ENCODE assay signal across 9 cellular contexts in the genomic region with DNA sequence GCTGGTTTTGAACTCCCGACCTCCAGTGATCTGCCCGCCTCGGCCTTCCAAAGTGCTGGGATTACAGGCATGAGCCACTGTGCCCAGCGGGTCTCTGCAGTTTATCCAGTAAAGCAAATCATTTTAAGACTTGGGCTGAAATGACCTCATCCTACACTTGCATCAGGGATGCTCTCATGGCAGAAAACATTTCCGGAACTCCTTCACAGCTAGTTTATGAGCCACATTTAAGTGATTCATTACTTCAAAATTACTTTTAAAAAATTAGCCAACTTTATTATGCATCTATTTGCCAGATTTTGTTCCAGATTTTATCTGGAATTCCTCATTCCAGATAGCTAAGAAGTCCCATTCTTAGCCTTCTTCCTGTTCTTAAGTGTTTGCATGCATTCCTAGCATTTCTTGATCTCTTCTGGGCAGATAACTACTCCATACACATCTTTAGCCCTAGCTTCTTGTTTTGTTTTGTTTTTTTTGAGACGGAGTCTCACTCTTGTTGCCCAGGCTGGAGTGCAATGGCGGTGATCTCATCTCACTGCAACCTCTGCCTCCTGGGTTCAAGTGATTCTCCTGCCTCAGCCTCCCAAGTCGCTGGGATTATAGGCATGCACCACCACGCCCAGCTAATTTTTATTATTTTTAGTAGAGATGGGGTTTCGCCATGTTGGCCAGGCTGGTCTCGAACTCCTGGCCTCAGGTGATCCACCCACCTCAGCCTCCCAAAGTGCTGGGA. TPM values are rescaled to one million over a fixed set of nuclear protein-coding genes. Genes with fewer than 3 reads are reported as not detected.
DNase-seq lines count a peak whose midpoint lies in the region; ATAC-seq and TF ChIP-seq lines count a peak whose summit lies in the region.
"Not testable (repeated sequence)": the region's sequence is repeated elsewhere in the genome, so short reads cannot be mapped to it uniquely, and the experiment has no call there.
"Had no signal": no experiment of that assay in that cellular context is flagged by ENCODE, and none has a peak within 500 bp of the region (broad histone marks: within the 10 kb centered on the region; RNA-seq: fewer than 3 reads in every experiment).

No MANE protein-coding gene starts in this region.

- H3K36me3 Mint-ChIP-seq in mesothelial cell of epicardium, result not testable (repeated sequence)

- not testable (repeated sequence) for H3K4me3 ChIP-seq in HFF-Myc (replicated peaks; ENCODE audit: low read depth, low read length); brain microvascular endothelial cell (ENCODE audit: low read depth, low read length); fibroblast of lung (replicated peaks in 1 of 4; ENCODE audit: control extremely low read depth in 1 of 4, insufficient read depth in 1 of 4, low read depth in 3 of 4, low read length in 4 of 4); right cardiac atrium (ENCODE audit: low read length); transverse colon

- in situ Hi-C loops in brain microvascular endothelial cell (cut with HindIII; ENCODE audit: low pct_ligation_motif_present, low sequenced_read_pairs), result not testable (repeated sequence)
- in situ Hi-C loops in transverse colon (cut with MboI; ENCODE audit: low pct_ligation_motif_present in 1 of 4, low pct_unique_long_range_greater_than_20kb in 1 of 4, low sequenced_read_pairs in 3 of 4), result loop anchor here in 1 of 4 donors (10.0 kb wide), 1 partner anchor 268 kb away; a partner anchor contains a TSS

- H3K9me3 ChIP-seq in fibroblast of lung (ENCODE audit: control insufficient read depth, insufficient read depth, low read depth, low read length); right cardiac atrium (ENCODE audit: control insufficient read depth, low read length); transverse colon: not testable (repeated sequence)

- TF ChIP-seq POLR2A in transverse colon (IDR thresholded peaks at IDR 0.05), result not testable (repeated sequence)

- H3K4me2 ChIP-seq in fibroblast of lung (ENCODE audit: extremely low read depth, insufficient read depth, low read length), result not testable (repeated sequence)

- not testable (repeated sequence) for H4K20me1 ChIP-seq in fibroblast of lung (ENCODE audit: control insufficient read depth, extremely low read depth, insufficient read depth, low read length)

- not testable (repeated sequence) for H3K9me3 Mint-ChIP-seq in mesothelial cell of epicardium

- not testable (repeated sequence) for H3K36me3 ChIP-seq in brain microvascular endothelial cell (replicated peaks); fibroblast of lung (ENCODE audit: control insufficient read depth, insufficient read depth, low read length); transverse colon

- H3K4me1 ChIP-seq in fibroblast of lung (ENCODE audit: control insufficient read depth, extremely low read depth, insufficient read depth, low read length); right cardiac atrium (ENCODE audit: control insufficient read depth, insufficient read depth, low read length); transverse colon: not testable (repeated sequence)

- WGBS in right cardiac atrium, result 49% methylated on average over 11 of the region's 11 CpGs
- 69 to 81% methylated on average over 6 to 11 of the region's 11 CpGs for WGBS in transverse colon (ENCODE audit: low coverage in 1 of 2), 2 donors

- peak overlapping the region; percentile 64 for H3K27ac ChIP-seq in RWPE1
- H3K27ac ChIP-seq in brain microvascular endothelial cell, result peak overlapping the region; percentile 47
- peak overlapping the region; percentile 61 for H3K27ac ChIP-seq in fibroblast of lung (ENCODE audit: insufficient read depth, low read length)
- not testable (repeated sequence) for H3K27ac ChIP-seq in right cardiac atrium (ENCODE audit: low read length)
- H3K27ac ChIP-seq in transverse colon, result peak overlapping the region in 3 of 4 donors; percentile 7 to 52 (median 42)

- POLR2A ChIA-PET in RWPE1 (lab: Yijun Ruan, JAX; ENCODE audit: low non-redundant PET), result not testable (repeated sequence)

- peak overlapping the region; percentile 87 for H3K27ac Mint-ChIP-seq in mesothelial cell of epicardium

- not testable (repeated sequence) for TF ChIP-seq EP300 in transverse colon (IDR thresholded peaks at IDR 0.05; ENCODE audit: low read depth)

- not testable (repeated sequence) for H3K79me2 ChIP-seq in fibroblast of lung (ENCODE audit: control insufficient read depth, insufficient read depth, low read length)

- H3K27me3 Mint-ChIP-seq in mesothelial cell of epicardium (ENCODE audit: low read depth), result not testable (repeated sequence)

- CTCF ChIA-PET in RWPE1 (lab: Yijun Ruan, JAX), result interaction anchor here (0.9 kb wide), 1 partner anchor 9 kb away, joined by 5 read pairs; no protein-coding TSS in a partner anchor

- intact Hi-C loops in right cardiac atrium (cut with DNase I), result loop anchor here in 1 of 4 donors (10.0 kb wide), 1 partner anchor 398 kb away; no protein-coding TSS in a partner anchor
- intact Hi-C loops in transverse colon (cut with DNase I; ENCODE audit: low total_unique reads), result not testable (repeated sequence)

- DNase-seq in AG20443 (ENCODE audit: low spot score) (peak; percentile 78), HFF-Myc (ENCODE audit: extremely low read depth, low read depth) (peak; percentile 85), brain microvascular endothelial cell (peak; percentile 89), fibroblast of lung (ENCODE audit: low read depth in 2 of 2) (peak; percentile 64 to 97)
- DNase-seq in RWPE1 (ENCODE audit: low spot score); right cardiac atrium; mesothelial cell of epicardium (ENCODE audit: low spot score in 2 of 2, unreplicated experiment in 2 of 2); transverse colon: not testable (repeated sequence)

- H3K9ac ChIP-seq in fibroblast of lung (ENCODE audit: insufficient read depth, low read length), result not testable (repeated sequence)

- H3K27me3 ChIP-seq in brain microvascular endothelial cell (replicated peaks); fibroblast of lung (ENCODE audit: control insufficient read depth, insufficient read depth, low read length); right cardiac atrium (ENCODE audit: control insufficient read depth, insufficient read depth); transverse colon: not testable (repeated sequence)

- peak; percentile 34 to 68 for ATAC-seq in right cardiac atrium

- H2AFZ ChIP-seq in fibroblast of lung (ENCODE audit: low read length), result not testable (repeated sequence)

- not testable (repeated sequence) for H3K4me3 Mint-ChIP-seq in mesothelial cell of epicardium

- H3K4me1 Mint-ChIP-seq in mesothelial cell of epicardium, result not testable (repeated sequence)

- TF ChIP-seq CTCF in HFF-Myc (IDR thresholded peaks at IDR 0.05; ENCODE audit: low read depth, low read length, missing control alignments); RWPE1 (conservative IDR thresholded peaks at IDR 0.05; ENCODE audit: low read depth); brain microvascular endothelial cell (IDR thresholded peaks at IDR 0.05; ENCODE audit: low read depth, low read length, missing control alignments); fibroblast of lung (conservative IDR thresholded peaks at IDR 0.05 in 1 of 2, IDR thresholded peaks at IDR 0.05 in 1 of 2; ENCODE audit: low read depth in 1 of 2, low read length in 2 of 2); mesothelial cell of epicardium (IDR thresholded peaks at IDR 0.05; ENCODE audit: unreplicated experiment); transverse colon (IDR thresholded peaks at IDR 0.05): not testable (repeated sequence)

RNA-seq across cellular contexts. Expression of a gene that starts 7.7 kb away (rescaled TPM):
- 55.5 and 70.8 TPM in 2 replicates for total RNA-seq in fibroblast of lung
- polyA plus RNA-seq in fibroblast of lung, result 60.2 and 69.6 TPM in 2 replicates
- polyA plus RNA-seq in fibroblast of lung (2012), result 49.2 and 50.4 TPM in 2 replicates
- 64.1 and 69.7 TPM in 2 replicates for polyA minus RNA-seq in fibroblast of lung (ENCODE audit: low replicate concordance)
- total RNA-seq in right cardiac atrium, result 10 to 100 TPM; 63.2 to 94.6 (median 72.2) TPM
- polyA plus RNA-seq in right cardiac atrium, result 28.6 TPM
- total RNA-seq in mesothelial cell of epicardium, result 158 to 177 TPM (median 171 TPM) in 3 replicates
- 100 to 1,000 TPM in 3 of 4 donors, 10 to 100 TPM in 1; 63.8 to 231 (median 135) TPM for total RNA-seq in transverse colon

RNA-seq across cellular contexts. Expression of a gene that starts 24.7 kb away (rescaled TPM):
- total RNA-seq in fibroblast of lung (120 and 199 TPM in 2 replicates), right cardiac atrium (10 to 100 TPM; 43.5 to 63.2 (median 47.0) TPM), mesothelial cell of epicardium (47.1 to 49.6 TPM (median 48.1 TPM) in 3 replicates), transverse colon (10 to 100 TPM; 39.0 to 51.3 (median 42.7) TPM)
- polyA plus RNA-seq in fibroblast of lung (88.4 and 99.7 TPM in 2 replicates), right cardiac atrium (17.4 TPM)
- 55.4 and 62.2 TPM in 2 replicates for polyA plus RNA-seq in fibroblast of lung (2012)
- polyA minus RNA-seq in fibroblast of lung (ENCODE audit: low replicate concordance), result 494 and 557 TPM in 2 replicates

RNA-seq across cellular contexts. Expression of a gene that starts 27.2 kb away (rescaled TPM):
- total RNA-seq in fibroblast of lung, result 25.9 and 29.2 TPM in 2 replicates
- 39.7 and 65.5 TPM in 2 replicates for polyA plus RNA-seq in fibroblast of lung
- polyA plus RNA-seq in fibroblast of lung (2012), result 36.4 and 49.3 TPM in 2 replicates
- polyA minus RNA-seq in fibroblast of lung (ENCODE audit: low replicate concordance), result 25.1 and 42.7 TPM in 2 replicates
- 10 to 100 TPM; 20.2 to 26.0 (median 24.4) TPM for total RNA-seq in right cardiac atrium
- 19.1 TPM for polyA plus RNA-seq in right cardiac atrium
- 23.5 to 24.4 TPM (median 23.7 TPM) in 3 replicates for total RNA-seq in mesothelial cell of epicardium
- total RNA-seq in transverse colon, result 10 to 100 TPM in 3 of 4 donors, 1 to 10 TPM in 1; 4.9 to 26.8 (median 15.5) TPM

RNA-seq across cellular contexts. Expression of a gene that starts 32.9 kb away (rescaled TPM):
- total RNA-seq in fibroblast of lung, result not detected in 2 replicates
- not detected in 2 replicates for polyA plus RNA-seq in fibroblast of lung
- not detected in 2 replicates for polyA plus RNA-seq in fibroblast of lung (2012)
- not detected in 2 replicates for polyA minus RNA-seq in fibroblast of lung (ENCODE audit: low replicate concordance)
- total RNA-seq in right cardiac atrium, result under 1 TPM in 1 of 4 donors, not detected in 3; 0.49 TPM
- polyA plus RNA-seq in right cardiac atrium, result 0.18 TPM
- 0.76 to 1.3 TPM (median 1.1 TPM) in 3 replicates for total RNA-seq in mesothelial cell of epicardium
- total RNA-seq in transverse colon, result 100 to 1,000 TPM; 225 to 325 (median 283) TPM
- total RNA-seq: skeletal muscle tissue had no signal

RNA-seq across cellular contexts. Expression of a gene that starts 38.8 kb away (rescaled TPM):
- total RNA-seq in fibroblast of lung (1,163 and 1,517 TPM in 2 replicates), right cardiac atrium (1,000 to 10,000 TPM in 1 of 4 donors, 100 to 1,000 TPM in 3; 592 to 1,178 (median 826) TPM), mesothelial cell of epicardium (800 to 830 TPM (median 827 TPM) in 3 replicates), transverse colon (1,000 to 10,000 TPM; 1,233 to 3,440 (median 2,458) TPM)
- polyA plus RNA-seq in fibroblast of lung (6,238 and 7,941 TPM in 2 replicates), right cardiac atrium (1,131 TPM)
- polyA plus RNA-seq in fibroblast of lung (2012), result 4,582 and 6,828 TPM in 2 replicates
- polyA minus RNA-seq in fibroblast of lung (ENCODE audit: low replicate concordance), result 818 and 1,187 TPM in 2 replicates
